17 cellular contexts compared by ENCODE assay signal in genomic region chr17:17934214-17934613, GRCh38. TPM values are rescaled to one million over a fixed set of nuclear protein-coding genes. Genes with fewer than 3 reads are reported as not detected.
"Had no signal": no experiment of that assay in that cellular context is flagged by ENCODE, and none has a peak within 500 bp of the region (broad histone marks: within the 10 kb centered on the region; RNA-seq: fewer than 3 reads in every experiment).

No MANE protein-coding gene starts in this region.

- DNase-seq: activated CD4-positive, alpha-beta memory T cell treated with anti-CD3 and anti-CD28 coated beads, Interleukin-2, amount 10 ng/mL, durations not matched to agents 7 days and 5 days; activated CD4-positive, alpha-beta T cell treated with anti-CD3 and anti-CD28 coated beads for 1 hour; activated CD8-positive, alpha-beta memory T cell treated with anti-CD3 and anti-CD28 coated beads, Interleukin-2, amount 50 U/mL, for 48 hours; activated naive CD4-positive, alpha-beta T cell treated with anti-CD3 and anti-CD28 coated beads, Interleukin-2, amount 10 ng/mL, durations not matched to agents 7 days and 5 days; foreskin melanocyte; heart left ventricle; left lung; naive B cell; posterior cingulate gyrus; right cardiac atrium; spleen; stimulated activated CD4-positive, alpha-beta T cell treated with anti-CD3 and anti-CD28 coated beads, Interleukin-1b, Interleukin-23, amount 100 ng/mL, for 48 hours; stimulated activated naive B cell treated with anti-CD40 and anti-IgM and Interleukin-4, amounts not matched to agents 10 μg/mL and 1 μg/mL and 100 μg/mL, for 72 hours; SW 1271; upper lobe of left lung had no signal

- H3K9me3 Mint-ChIP-seq: activated CD4-positive, alpha-beta memory T cell treated with anti-CD3 and anti-CD28 coated beads, Interleukin-2, amount 10 ng/mL, durations not matched to agents 7 days and 5 days; activated naive CD4-positive, alpha-beta T cell treated with anti-CD3 and anti-CD28 coated beads, Interleukin-2, amount 10 ng/mL, durations not matched to agents 7 days and 5 days; naive B cell; stimulated activated naive B cell treated with anti-CD40 and anti-IgM and Interleukin-4, amounts not matched to agents 10 μg/mL and 1 μg/mL and 100 μg/mL, for 72 hours; T-helper 2 cell treated with Interferon-gamma antibody and Interleukin-4, amounts not matched to agents 5 μg/mL and 100 μg/mL, for 36 hours had no signal

- H3K36me3 ChIP-seq: heart left ventricle, left lung, SJCRH30, upper lobe of left lung had no signal

- H3K27ac Mint-ChIP-seq: activated CD4-positive, alpha-beta memory T cell treated with anti-CD3 and anti-CD28 coated beads, Interleukin-2, amount 10 ng/mL, durations not matched to agents 7 days and 5 days; activated naive CD4-positive, alpha-beta T cell treated with anti-CD3 and anti-CD28 coated beads, Interleukin-2, amount 10 ng/mL, durations not matched to agents 7 days and 5 days; stimulated activated naive B cell treated with anti-CD40 and anti-IgM and Interleukin-4, amounts not matched to agents 10 μg/mL and 1 μg/mL and 100 μg/mL, for 72 hours; T-helper 2 cell treated with Interferon-gamma antibody and Interleukin-4, amounts not matched to agents 5 μg/mL and 100 μg/mL, for 36 hours had no signal

- H3K4me3 ChIP-seq: heart left ventricle, left lung, SJCRH30, spleen, upper lobe of left lung had no signal

- H3K27ac ChIP-seq: left lung, SJCRH30, upper lobe of left lung had no signal

- H3K4me3 Mint-ChIP-seq: activated CD4-positive, alpha-beta memory T cell treated with anti-CD3 and anti-CD28 coated beads, Interleukin-2, amount 10 ng/mL, durations not matched to agents 7 days and 5 days; activated naive CD4-positive, alpha-beta T cell treated with anti-CD3 and anti-CD28 coated beads, Interleukin-2, amount 10 ng/mL, durations not matched to agents 7 days and 5 days; naive B cell; stimulated activated naive B cell treated with anti-CD40 and anti-IgM and Interleukin-4, amounts not matched to agents 10 μg/mL and 1 μg/mL and 100 μg/mL, for 72 hours; T-helper 2 cell treated with Interferon-gamma antibody and Interleukin-4, amounts not matched to agents 5 μg/mL and 100 μg/mL, for 36 hours had no signal

- H3K27me3 Mint-ChIP-seq: activated CD4-positive, alpha-beta memory T cell treated with anti-CD3 and anti-CD28 coated beads, Interleukin-2, amount 10 ng/mL, durations not matched to agents 7 days and 5 days; activated naive CD4-positive, alpha-beta T cell treated with anti-CD3 and anti-CD28 coated beads, Interleukin-2, amount 10 ng/mL, durations not matched to agents 7 days and 5 days; naive B cell; stimulated activated naive B cell treated with anti-CD40 and anti-IgM and Interleukin-4, amounts not matched to agents 10 μg/mL and 1 μg/mL and 100 μg/mL, for 72 hours had no signal

- H3K36me3 Mint-ChIP-seq: activated naive CD4-positive, alpha-beta T cell treated with anti-CD3 and anti-CD28 coated beads, Interleukin-2, amount 10 ng/mL, durations not matched to agents 7 days and 5 days; naive B cell; stimulated activated naive B cell treated with anti-CD40 and anti-IgM and Interleukin-4, amounts not matched to agents 10 μg/mL and 1 μg/mL and 100 μg/mL, for 72 hours had no signal

- H3K27me3 ChIP-seq: heart left ventricle, left lung, SJCRH30, spleen, upper lobe of left lung had no signal

- ATAC-seq: heart left ventricle; left lung; right cardiac atrium; stimulated activated naive B cell treated with anti-CD40 and anti-IgM and Interleukin-4, amounts not matched to agents 10 μg/mL and 1 μg/mL and 100 μg/mL, for 72 hours had no signal

- H3K9me3 ChIP-seq: heart left ventricle, left lung, SJCRH30, spleen, upper lobe of left lung had no signal

RNA-seq across cellular contexts. Expression of gene DRC3, which starts 38.4 kb away (rescaled TPM):
- total RNA-seq: activated CD4-positive, alpha-beta memory T cell treated with anti-CD3 and anti-CD28 coated beads, Interleukin-2, amount 10 ng/mL, durations not matched to agents 7 days and 5 days had no signal
